26 cellular contexts compared by ENCODE assay signal in the genomic region with DNA sequence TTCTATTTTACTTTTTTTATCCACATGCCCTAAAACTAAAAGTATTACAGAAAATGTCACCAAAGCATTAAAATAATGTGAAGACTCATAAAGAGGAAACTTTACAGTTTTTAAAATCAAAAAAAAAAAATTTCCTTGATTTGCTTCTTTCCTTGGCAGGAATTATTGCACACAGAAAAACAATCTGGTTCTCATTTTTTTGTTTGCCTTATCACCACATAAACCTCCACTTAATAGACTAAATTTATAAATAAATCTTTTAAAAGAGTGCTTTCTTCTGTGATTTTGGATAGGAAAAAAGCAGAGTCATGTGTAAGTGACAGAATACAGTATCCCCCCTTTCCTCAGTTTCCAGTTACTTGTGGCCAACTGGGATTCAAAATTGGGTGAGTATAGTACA.
"Had no signal": no experiment of that assay in that cellular context is flagged by ENCODE, and none has a peak within 500 bp of the region (broad histone marks: within the 10 kb centered on the region; RNA-seq: fewer than 3 reads in every experiment).

No MANE protein-coding gene starts in this region.

- H3K27ac Mint-ChIP-seq: activated CD4-positive, alpha-beta memory T cell treated with anti-CD3 and anti-CD28 coated beads, Interleukin-2, amount 10 ng/mL, durations not matched to agents 7 days and 5 days; activated CD4-positive, alpha-beta T cell treated with anti-CD3 and anti-CD28 coated beads for 36 hours; activated naive CD4-positive, alpha-beta T cell treated with anti-CD3 and anti-CD28 coated beads for 36 hours; activated naive CD8-positive, alpha-beta T cell; activated T-helper 17 cell treated with anti-CD3 and anti-CD28 coated beads, Interleukin-2, amount 50 U/mL, for 72 hours; T-cell had no signal

- H3K4me1 Mint-ChIP-seq: activated CD4-positive, alpha-beta memory T cell treated with anti-CD3 and anti-CD28 coated beads, Interleukin-2, amount 10 ng/mL, durations not matched to agents 7 days and 5 days; activated CD4-positive, alpha-beta T cell treated with anti-CD3 and anti-CD28 coated beads for 36 hours; activated T-helper 17 cell treated with anti-CD3 and anti-CD28 coated beads, Interleukin-2, amount 50 U/mL, for 72 hours; T-cell had no signal

- H3K36me3 Mint-ChIP-seq: activated naive CD8-positive, alpha-beta T cell; T-cell had no signal

- H3K36me3 ChIP-seq: adrenal gland, MG63, SJSA1 had no signal

- DNase-seq: activated CD4-positive, alpha-beta memory T cell treated with anti-CD3 and anti-CD28 coated beads, Interleukin-2, amount 10 ng/mL, durations not matched to agents 7 days and 5 days; activated CD4-positive, alpha-beta T cell treated with anti-CD3 and anti-CD28 coated beads for 36 hours; activated CD4-positive, alpha-beta T cell treated with anti-CD3 and anti-CD28 coated beads, Interleukin-2, amount 50 U/mL, for 1 hour; activated CD4-positive, CD25-positive, alpha-beta regulatory T cell; activated gamma-delta T cell; activated naive CD4-positive, alpha-beta T cell treated with anti-CD3 and anti-CD28 coated beads for 36 hours; activated T-cell treated with anti-CD3 and anti-CD28 coated beads for 4 hours; activated T-cell treated with anti-CD3 and anti-CD28 coated beads, Interleukin-2, amount 50 U/mL, for 48 hours; adrenal gland; anterior cingulate cortex; MG63; MV-4-11; NCI-H1092 treated with DMSO at 0.1 percent for 48 hours; NCI-H1417 treated with DMSO at 0.1 percent for 48 hours; NCI-H1694; NCI-H2029; NCI-H345; NCI-H510A; NCI-H526 treated with DMSO at 0.1 percent for 48 hours; SHP77; T-cell; T-helper 2 cell; T1000 had no signal

- H3K9me3 ChIP-seq: adrenal gland, MG63, SJSA1 had no signal

- H3K4me3 ChIP-seq: adrenal gland, MG63, SJSA1 had no signal

- H3K27ac ChIP-seq: SJSA1 had no signal

- H3K4me3 Mint-ChIP-seq: activated CD4-positive, alpha-beta memory T cell treated with anti-CD3 and anti-CD28 coated beads, Interleukin-2, amount 10 ng/mL, durations not matched to agents 7 days and 5 days; activated CD4-positive, alpha-beta T cell treated with anti-CD3 and anti-CD28 coated beads for 36 hours; activated naive CD4-positive, alpha-beta T cell treated with anti-CD3 and anti-CD28 coated beads for 36 hours; activated naive CD8-positive, alpha-beta T cell; activated T-helper 17 cell treated with anti-CD3 and anti-CD28 coated beads, Interleukin-2, amount 50 U/mL, for 72 hours; T-cell had no signal

- H3K27me3 ChIP-seq: adrenal gland, MG63, SJSA1 had no signal

- H3K9me3 Mint-ChIP-seq: activated CD4-positive, alpha-beta memory T cell treated with anti-CD3 and anti-CD28 coated beads, Interleukin-2, amount 10 ng/mL, durations not matched to agents 7 days and 5 days; activated naive CD4-positive, alpha-beta T cell treated with anti-CD3 and anti-CD28 coated beads for 36 hours; activated T-helper 17 cell treated with anti-CD3 and anti-CD28 coated beads, Interleukin-2, amount 50 U/mL, for 72 hours; T-cell had no signal
